ENCODE assay signal across 1 cellular context in the genomic region with DNA sequence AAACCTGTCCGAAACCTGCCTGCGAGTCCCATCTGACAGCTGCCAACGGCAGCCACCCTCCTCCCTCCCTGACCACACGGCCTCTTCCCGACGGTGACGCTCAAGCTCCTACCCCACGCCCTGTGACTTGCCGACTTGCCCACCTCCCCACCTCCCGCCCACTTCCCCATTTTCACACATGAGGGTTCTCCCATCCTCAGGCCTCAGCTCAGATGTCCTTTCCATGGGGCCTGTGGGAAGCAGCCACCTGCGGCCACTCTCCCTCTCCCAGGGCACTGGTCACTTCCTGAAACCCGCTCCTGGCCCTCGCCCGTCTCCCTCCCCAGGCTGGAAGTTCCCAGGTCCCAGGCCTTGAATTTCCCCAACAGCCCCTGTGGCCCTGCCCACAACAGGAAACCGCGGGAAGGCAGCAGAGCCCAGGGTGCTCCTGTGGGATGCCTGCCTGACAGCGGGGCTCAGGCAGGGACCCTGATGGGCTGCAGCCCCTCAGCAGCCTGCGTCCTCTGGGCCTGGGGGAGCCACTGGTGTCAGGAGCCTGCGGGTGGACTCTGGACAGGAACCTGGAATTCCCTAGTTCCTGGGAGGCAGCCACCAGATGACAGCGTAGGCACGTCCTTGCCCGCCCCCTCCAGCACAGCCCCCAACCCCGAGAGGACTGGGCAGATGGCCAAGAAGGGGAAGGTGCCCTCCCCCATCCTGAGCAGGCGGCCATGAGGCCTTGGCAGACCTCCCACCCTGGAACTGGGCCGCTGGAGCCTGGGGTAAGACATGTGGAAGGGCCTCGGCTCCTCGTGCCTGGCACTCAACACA.
TF ChIP-seq lines count a peak whose summit lies in the region.

No MANE protein-coding gene starts in this region.

TF ChIP-seq in HepG2, 621 proteins besides CTCF, POLR2A, EP300 and RAD21 (continued from another document and continues in another):
- no peak for TF ChIP-seq ZNF512B (CRISPR knock-in tag; IDR thresholded peaks at IDR 0.05; ENCODE audit: borderline replicate concordance)
- TF ChIP-seq ZFP36 (IDR thresholded peaks at IDR 0.05; ENCODE audit: borderline replicate concordance, low read depth, low read length, partially characterized antibody), result no peak
- no peak for TF ChIP-seq ZNF776 (CRISPR knock-in tag; IDR thresholded peaks at IDR 0.05)
- no peak for TF ChIP-seq E2F2 (CRISPR knock-in tag; IDR thresholded peaks at IDR 0.05; ENCODE audit: borderline replicate concordance)
- no peak for TF ChIP-seq MIER2 (CRISPR knock-in tag; IDR thresholded peaks at IDR 0.05)
- no peak for TF ChIP-seq HMG20B (CRISPR knock-in tag; conservative IDR thresholded peaks at IDR 0.05)
- no peak for TF ChIP-seq RARA (CRISPR knock-in tag; IDR thresholded peaks at IDR 0.05)
- no peak for TF ChIP-seq YEATS2 (CRISPR knock-in tag; IDR thresholded peaks at IDR 0.05; ENCODE audit: borderline replicate concordance)
- no peak for TF ChIP-seq THAP11 (CRISPR knock-in tag; IDR thresholded peaks at IDR 0.05)
- no peak for TF ChIP-seq ATF6 (CRISPR knock-in tag; conservative IDR thresholded peaks at IDR 0.05)
- TF ChIP-seq SYNCRIP (IDR thresholded peaks at IDR 0.05; ENCODE audit: insufficient read depth, low read depth, low read length), result no peak
- no peak for TF ChIP-seq CCDC6 (CRISPR knock-in tag; IDR thresholded peaks at IDR 0.05)
- TF ChIP-seq CBFB (CRISPR knock-in tag; IDR thresholded peaks at IDR 0.05), result no peak
- TF ChIP-seq, protein P1, sequence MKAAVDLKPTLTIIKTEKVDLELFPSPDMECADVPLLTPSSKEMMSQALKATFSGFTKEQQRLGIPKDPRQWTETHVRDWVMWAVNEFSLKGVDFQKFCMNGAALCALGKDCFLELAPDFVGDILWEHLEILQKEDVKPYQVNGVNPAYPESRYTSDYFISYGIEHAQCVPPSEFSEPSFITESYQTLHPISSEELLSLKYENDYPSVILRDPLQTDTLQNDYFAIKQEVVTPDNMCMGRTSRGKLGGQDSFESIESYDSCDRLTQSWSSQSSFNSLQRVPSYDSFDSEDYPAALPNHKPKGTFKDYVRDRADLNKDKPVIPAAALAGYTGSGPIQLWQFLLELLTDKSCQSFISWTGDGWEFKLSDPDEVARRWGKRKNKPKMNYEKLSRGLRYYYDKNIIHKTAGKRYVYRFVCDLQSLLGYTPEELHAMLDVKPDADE (CRISPR knock-in tag; IDR thresholded peaks at IDR 0.05), result no peak
- TF ChIP-seq, protein P2, sequence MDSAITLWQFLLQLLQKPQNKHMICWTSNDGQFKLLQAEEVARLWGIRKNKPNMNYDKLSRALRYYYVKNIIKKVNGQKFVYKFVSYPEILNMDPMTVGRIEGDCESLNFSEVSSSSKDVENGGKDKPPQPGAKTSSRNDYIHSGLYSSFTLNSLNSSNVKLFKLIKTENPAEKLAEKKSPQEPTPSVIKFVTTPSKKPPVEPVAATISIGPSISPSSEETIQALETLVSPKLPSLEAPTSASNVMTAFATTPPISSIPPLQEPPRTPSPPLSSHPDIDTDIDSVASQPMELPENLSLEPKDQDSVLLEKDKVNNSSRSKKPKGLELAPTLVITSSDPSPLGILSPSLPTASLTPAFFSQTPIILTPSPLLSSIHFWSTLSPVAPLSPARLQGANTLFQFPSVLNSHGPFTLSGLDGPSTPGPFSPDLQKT (CRISPR knock-in tag; IDR thresholded peaks at IDR 0.05; ENCODE audit: borderline replicate concordance), result no peak
- TF ChIP-seq, protein P3, sequence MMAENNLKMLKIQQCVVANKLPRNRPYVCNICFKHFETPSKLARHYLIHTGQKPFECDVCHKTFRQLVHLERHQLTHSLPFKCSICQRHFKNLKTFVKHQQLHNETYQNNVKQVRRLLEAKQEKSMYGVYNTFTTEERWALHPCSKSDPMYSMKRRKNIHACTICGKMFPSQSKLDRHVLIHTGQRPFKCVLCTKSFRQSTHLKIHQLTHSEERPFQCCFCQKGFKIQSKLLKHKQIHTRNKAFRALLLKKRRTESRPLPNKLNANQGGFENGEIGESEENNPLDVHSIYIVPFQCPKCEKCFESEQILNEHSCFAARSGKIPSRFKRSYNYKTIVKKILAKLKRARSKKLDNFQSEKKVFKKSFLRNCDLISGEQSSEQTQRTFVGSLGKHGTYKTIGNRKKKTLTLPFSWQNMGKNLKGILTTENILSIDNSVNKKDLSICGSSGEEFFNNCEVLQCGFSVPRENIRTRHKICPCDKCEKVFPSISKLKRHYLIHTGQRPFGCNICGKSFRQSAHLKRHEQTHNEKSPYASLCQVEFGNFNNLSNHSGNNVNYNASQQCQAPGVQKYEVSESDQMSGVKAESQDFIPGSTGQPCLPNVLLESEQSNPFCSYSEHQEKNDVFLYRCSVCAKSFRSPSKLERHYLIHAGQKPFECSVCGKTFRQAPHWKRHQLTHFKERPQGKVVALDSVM (CRISPR knock-in tag; IDR thresholded peaks at IDR 0.05), result no peak
- TF ChIP-seq ZFYVE20 (CRISPR knock-in tag; IDR thresholded peaks at IDR 0.05; ENCODE audit: borderline replicate concordance, low read depth), result no peak
- 0 out of 2 replicates have a peak, but pooled peaks have one; percentile 61 for TF ChIP-seq ZZZ3 (CRISPR knock-in tag; IDR thresholded peaks at IDR 0.05; ENCODE audit: borderline replicate concordance)
- no peak for TF ChIP-seq ATF1 (CRISPR knock-in tag; IDR thresholded peaks at IDR 0.05)
- TF ChIP-seq SNRNP70 (IDR thresholded peaks at IDR 0.05; ENCODE audit: low read depth, low read length), result no peak
- no peak for TF ChIP-seq ZEB1 (IDR thresholded peaks at IDR 0.05; ENCODE audit: insufficient replicate concordance, low read depth)
- no peak for TF ChIP-seq ZNF264 (CRISPR knock-in tag; IDR thresholded peaks at IDR 0.05)
- TF ChIP-seq MLLT10 (CRISPR knock-in tag; IDR thresholded peaks at IDR 0.05), result no peak
- no peak for TF ChIP-seq KLF12 (CRISPR knock-in tag; IDR thresholded peaks at IDR 0.05; ENCODE audit: borderline replicate concordance)
- no peak for TF ChIP-seq HOXD1 (CRISPR knock-in tag; IDR thresholded peaks at IDR 0.05)
- no peak for TF ChIP-seq ZNF484 (CRISPR knock-in tag; IDR thresholded peaks at IDR 0.05; ENCODE audit: borderline replicate concordance, low read depth)
- no peak for TF ChIP-seq PCBP2 (optimal IDR thresholded peaks at IDR 0.05; ENCODE audit: low read depth, low read length, poor library complexity, severe bottlenecking)
- TF ChIP-seq PPARG (CRISPR knock-in tag; conservative IDR thresholded peaks at IDR 0.05), result no peak
- no peak for TF ChIP-seq PTBP1 (IDR thresholded peaks at IDR 0.05; ENCODE audit: low read depth, low read length, poor library complexity, severe bottlenecking)
- no peak for TF ChIP-seq KDM5B (CRISPR knock-in tag; IDR thresholded peaks at IDR 0.05; ENCODE audit: borderline replicate concordance)
- no peak for TF ChIP-seq PRDM4 (CRISPR knock-in tag; IDR thresholded peaks at IDR 0.05; ENCODE audit: borderline replicate concordance)
- TF ChIP-seq MAFG (CRISPR knock-in tag; IDR thresholded peaks at IDR 0.05), result no peak
- TF ChIP-seq ZNF775 (CRISPR knock-in tag; IDR thresholded peaks at IDR 0.05; ENCODE audit: borderline replicate concordance), result 0 out of 2 replicates have a peak, but pooled peaks have one; percentile 54
- TF ChIP-seq ZMYM3 (CRISPR knock-in tag; IDR thresholded peaks at IDR 0.05), result no peak; the same call in 1 of the 2 replicates
- TF ChIP-seq ZNF781 (CRISPR knock-in tag; IDR thresholded peaks at IDR 0.05; ENCODE audit: borderline replicate concordance, not compliant biosample characterization), result no peak
- no peak for TF ChIP-seq ZNF382 (CRISPR knock-in tag; IDR thresholded peaks at IDR 0.05; ENCODE audit: borderline replicate concordance)
- TF ChIP-seq ZNF609 (CRISPR knock-in tag; IDR thresholded peaks at IDR 0.05; ENCODE audit: borderline replicate concordance), result peak; percentile 62; the same call in 1 of the 2 replicates
